Comparison of ENCODE assay signal across 1 cellular context in genomic region chr16:20734056-20734455, GRCh38.
TF ChIP-seq lines count a peak whose summit lies in the region.

No MANE protein-coding gene starts in this region.

TF ChIP-seq in K562, 482 proteins besides CTCF, POLR2A, EP300 and RAD21:
- TF ChIP-seq FOS (IDR thresholded peaks at IDR 0.05; ENCODE audit: extremely low read depth, insufficient read length), result no peak
- no peak for TF ChIP-seq ZBTB49 (CRISPR knock-in tag; IDR thresholded peaks at IDR 0.05; ENCODE audit: borderline replicate concordance)
- TF ChIP-seq SUPT5H (IDR thresholded peaks at IDR 0.05), result 0 out of 2 replicates have a peak, but pooled peaks have one; percentile 45
- TF ChIP-seq ZFP1 (CRISPR knock-in tag; IDR thresholded peaks at IDR 0.05), result no peak
- TF ChIP-seq ZNF740 (CRISPR knock-in tag; IDR thresholded peaks at IDR 0.05), result no peak
- TF ChIP-seq ZNF740 (tag; IDR thresholded peaks at IDR 0.05), result no peak
- TF ChIP-seq MBD2 (IDR thresholded peaks at IDR 0.05; ENCODE audit: borderline replicate concordance, low read depth), result no peak
- no peak for TF ChIP-seq CAMTA2 (CRISPR knock-in tag; conservative IDR thresholded peaks at IDR 0.05)
- no peak for TF ChIP-seq CBX1 (IDR thresholded peaks at IDR 0.05; ENCODE audit: low read depth)
- TF ChIP-seq NR2C2 (CRISPR knock-in tag; IDR thresholded peaks at IDR 0.05), result no peak
- TF ChIP-seq NR2C2 (tag; IDR thresholded peaks at IDR 0.05), result 0 out of 2 replicates have a peak, but pooled peaks have one; percentile 9
- no peak for TF ChIP-seq SNRNP70 (optimal IDR thresholded peaks at IDR 0.05; ENCODE audit: low read depth, low read length)
- TF ChIP-seq NFXL1 (CRISPR knock-in tag; IDR thresholded peaks at IDR 0.05), result no peak
- no peak for TF ChIP-seq MTA1 (IDR thresholded peaks at IDR 0.05; ENCODE audit: borderline replicate concordance)
- no peak for TF ChIP-seq ETV5 (CRISPR knock-in tag; IDR thresholded peaks at IDR 0.05; ENCODE audit: low read depth)
- TF ChIP-seq RFX1 (IDR thresholded peaks at IDR 0.05), result no peak
- no peak for TF ChIP-seq ZBTB43 (CRISPR knock-in tag; IDR thresholded peaks at IDR 0.05)
